Comparison of ENCODE assay signal across 8 cellular contexts in genomic region chr2:126971481-126972271, GRCh38.
DNase-seq lines count a peak whose midpoint lies in the region; ATAC-seq and TF ChIP-seq lines count a peak whose summit lies in the region.

No MANE protein-coding gene starts in this region.

- DNase-seq in COLO829 (ENCODE audit: low spot score) (peak; percentile 48), OCI-M1 (lab: John Stamatoyannopoulos, UW) (peak; percentile 83), esophagus squamous epithelium (lab: John Stamatoyannopoulos, UW) (peak; percentile 6)
- peak; percentile 54 for DNase-seq in activated T-cell treated with anti-CD3 and anti-CD28 coated beads, Interleukin-2, amount 50 U/mL, for 4 hours
- DNase-seq in natural killer cell treated with Interleukin-12 subunit alpha and Interleukin-12 subunit beta and Interleukin-15 and Interleukin-18, amount 100 ng/mL, for 72 hours (ENCODE audit: low spot score), result peak; percentile 67
- DNase-seq in stimulated activated naive CD4-positive, alpha-beta T cell (lab: John Stamatoyannopoulos, UW), result peak; percentile 20 to 80 (median 48)

- peak; percentile 78 to 92 (median 84) for TF ChIP-seq CTCF in esophagus squamous epithelium (IDR thresholded peaks at IDR 0.05)

- peaks cover 7 to 15% (median 7%) of the 10 kb centered on the region in 3 donors for H3K4me1 ChIP-seq in esophagus squamous epithelium

- WGBS in esophagus squamous epithelium, 2 donors, result 2 to 9% methylated on average over 13 to 15 of the region's 43 CpGs

- no peak overlapping the region for H3K27ac Mint-ChIP-seq in natural killer cell treated with Interleukin-12 subunit alpha and Interleukin-12 subunit beta and Interleukin-15 and Interleukin-18, amount 100 ng/mL, for 72 hours

- H3K36me3 ChIP-seq in esophagus squamous epithelium, result no peaks in the 10 kb centered on the region

- H3K9me3 Mint-ChIP-seq in activated T-cell treated with anti-CD3 and anti-CD28 coated beads, Interleukin-2, amount 50 U/mL, for 4 hours, result no peaks in the 10 kb centered on the region
- H3K9me3 Mint-ChIP-seq in natural killer cell treated with Interleukin-12 subunit alpha and Interleukin-12 subunit beta and Interleukin-15 and Interleukin-18, amount 100 ng/mL, for 72 hours, result no peaks in the 10 kb centered on the region

- peak overlapping the region; percentile 20 to 69 (median 58) for H3K27ac ChIP-seq in esophagus squamous epithelium

- H3K4me3 Mint-ChIP-seq in activated T-cell treated with anti-CD3 and anti-CD28 coated beads, Interleukin-2, amount 50 U/mL, for 4 hours, result peak overlapping the region; percentile 54
- peak overlapping the region; percentile 57 for H3K4me3 Mint-ChIP-seq in natural killer cell treated with Interleukin-12 subunit alpha and Interleukin-12 subunit beta and Interleukin-15 and Interleukin-18, amount 100 ng/mL, for 72 hours

- H3K27me3 Mint-ChIP-seq in activated T-cell treated with anti-CD3 and anti-CD28 coated beads, Interleukin-2, amount 50 U/mL, for 4 hours (ENCODE audit: low read depth), result peaks cover 37% of the 10 kb centered on the region
- peaks cover 40 to 51% of the 10 kb centered on the region in 2 donors for H3K27me3 Mint-ChIP-seq in natural killer cell treated with Interleukin-12 subunit alpha and Interleukin-12 subunit beta and Interleukin-15 and Interleukin-18, amount 100 ng/mL, for 72 hours

- H3K4me3 ChIP-seq in esophagus squamous epithelium, result peak overlapping the region; percentile 32 to 61 (median 44)

- ATAC-seq in GM19455 (IDR thresholded peaks at IDR 0.05; ENCODE audit: unreplicated experiment), result peak; percentile 95
- ATAC-seq in HG03571 (IDR thresholded peaks at IDR 0.05; ENCODE audit: unreplicated experiment), result peak; percentile 86
- peak; percentile 90 to 93 for ATAC-seq in activated T-cell treated with anti-CD3 and anti-CD28 coated beads, Interleukin-2, amount 50 U/mL, for 4 hours
- peak; percentile 80 to 86 for ATAC-seq in natural killer cell treated with Interleukin-12 subunit alpha and Interleukin-12 subunit beta and Interleukin-15 and Interleukin-18, amount 100 ng/mL, for 72 hours

- peaks cover 2% of the 10 kb centered on the region for H3K4me1 Mint-ChIP-seq in activated T-cell treated with anti-CD3 and anti-CD28 coated beads, Interleukin-2, amount 50 U/mL, for 4 hours (ENCODE audit: low read depth)
- H3K4me1 Mint-ChIP-seq in natural killer cell treated with Interleukin-12 subunit alpha and Interleukin-12 subunit beta and Interleukin-15 and Interleukin-18, amount 100 ng/mL, for 72 hours (ENCODE audit: low read depth in 2 of 2), result no peaks in the 10 kb centered on the region

- H3K36me3 Mint-ChIP-seq in activated T-cell treated with anti-CD3 and anti-CD28 coated beads, Interleukin-2, amount 50 U/mL, for 4 hours (ENCODE audit: insufficient read depth), result no peaks in the 10 kb centered on the region
- no peaks in the 10 kb centered on the region for H3K36me3 Mint-ChIP-seq in natural killer cell treated with Interleukin-12 subunit alpha and Interleukin-12 subunit beta and Interleukin-15 and Interleukin-18, amount 100 ng/mL, for 72 hours

- intact Hi-C loops in esophagus squamous epithelium (cut with DNase I), result no loop called here

- peak in 1 of 4 donors; percentile 12 for TF ChIP-seq POLR2A in esophagus squamous epithelium (IDR thresholded peaks at IDR 0.05)

- H3K9me3 ChIP-seq in esophagus squamous epithelium, result no peaks in the 10 kb centered on the region

- peaks cover 0 to 54% (median 0%) of the 10 kb centered on the region in 4 donors for H3K27me3 ChIP-seq in esophagus squamous epithelium

Comparison
In these comparisons a context has a peak if more than half of its experiments do, and no peak if none do; other contexts are left out.
1. Peak in every context shown above with its lines: DNase-seq, ATAC-seq, H3K4me3 ChIP-seq and H3K27ac ChIP-seq.
2. DNase-seq: peak in every context shown above with its lines; median percentile 83 in OCI-M1; 67 in natural killer cell treated with Interleukin-12 subunit alpha and Interleukin-12 subunit beta and Interleukin-15 and Interleukin-18, amount 100 ng/mL, for 72 hours; 54 in activated T-cell treated with anti-CD3 and anti-CD28 coated beads, Interleukin-2, amount 50 U/mL, for 4 hours; 48 in COLO829; 48 in stimulated activated naive CD4-positive, alpha-beta T cell; 6 in esophagus squamous epithelium.